23 cellular contexts compared by ENCODE assay signal in genomic region chr17:3400008-3400407, GRCh38. TPM values are rescaled to one million over a fixed set of nuclear protein-coding genes. Genes with fewer than 3 reads are reported as not detected.
"Had no signal": no experiment of that assay in that cellular context is flagged by ENCODE, and none has a peak within 500 bp of the region (broad histone marks: within the 10 kb centered on the region; RNA-seq: fewer than 3 reads in every experiment).

No MANE protein-coding gene starts in this region.

- H3K9me3 Mint-ChIP-seq: activated CD4-positive, alpha-beta T cell treated with anti-CD3 and anti-CD28 coated beads, Interleukin-2, amount 10 ng/mL, durations not matched to agents 24 days and 14 days; activated CD8-positive, alpha-beta T cell treated with anti-CD3 and anti-CD28 coated beads for 36 hours; activated naive CD4-positive, alpha-beta T cell treated with anti-CD3 and anti-CD28 coated beads, Interleukin-2, amount 10 ng/mL, durations not matched to agents 7 days and 5 days; activated naive CD8-positive, alpha-beta T cell treated with anti-CD3 and anti-CD28 coated beads, Interleukin-2, amount 50 U/mL, for 24 hours; activated T-helper 17 cell treated with anti-CD3 and anti-CD28 coated beads, Interleukin-2, amount 50 U/mL, for 72 hours; central memory CD8-positive, alpha-beta T cell had no signal

- H3K27ac ChIP-seq: coronary artery, ovary, psoas muscle, skin epidermis, tibial artery had no signal

- H3K4me1 Mint-ChIP-seq: activated CD4-positive, alpha-beta T cell treated with anti-CD3 and anti-CD28 coated beads, Interleukin-2, amount 10 ng/mL, durations not matched to agents 24 days and 14 days; activated naive CD4-positive, alpha-beta T cell treated with anti-CD3 and anti-CD28 coated beads, Interleukin-2, amount 10 ng/mL, durations not matched to agents 7 days and 5 days; activated naive CD8-positive, alpha-beta T cell treated with anti-CD3 and anti-CD28 coated beads, Interleukin-2, amount 50 U/mL, for 24 hours; activated T-helper 17 cell treated with anti-CD3 and anti-CD28 coated beads, Interleukin-2, amount 50 U/mL, for 72 hours; brain; central memory CD8-positive, alpha-beta T cell; naive thymus-derived CD8-positive, alpha-beta T cell had no signal

- H3K36me3 ChIP-seq: ovary, tibial artery had no signal

- H3K27ac Mint-ChIP-seq: activated CD4-positive, alpha-beta T cell treated with anti-CD3 and anti-CD28 coated beads, Interleukin-2, amount 10 ng/mL, durations not matched to agents 24 days and 14 days; activated CD8-positive, alpha-beta T cell treated with anti-CD3 and anti-CD28 coated beads for 36 hours; activated naive CD4-positive, alpha-beta T cell treated with anti-CD3 and anti-CD28 coated beads, Interleukin-2, amount 10 ng/mL, durations not matched to agents 7 days and 5 days; activated naive CD8-positive, alpha-beta T cell treated with anti-CD3 and anti-CD28 coated beads, Interleukin-2, amount 50 U/mL, for 24 hours; activated T-helper 17 cell treated with anti-CD3 and anti-CD28 coated beads, Interleukin-2, amount 50 U/mL, for 72 hours; brain; naive thymus-derived CD8-positive, alpha-beta T cell had no signal

- H3K36me3 Mint-ChIP-seq: activated naive CD4-positive, alpha-beta T cell treated with anti-CD3 and anti-CD28 coated beads, Interleukin-2, amount 10 ng/mL, durations not matched to agents 7 days and 5 days; brain had no signal

- H3K9me3 ChIP-seq: mucosa of descending colon, ovary, tibial artery had no signal

- H3K4me3 Mint-ChIP-seq: activated CD4-positive, alpha-beta T cell treated with anti-CD3 and anti-CD28 coated beads, Interleukin-2, amount 10 ng/mL, durations not matched to agents 24 days and 14 days; activated CD8-positive, alpha-beta T cell treated with anti-CD3 and anti-CD28 coated beads for 36 hours; activated naive CD4-positive, alpha-beta T cell treated with anti-CD3 and anti-CD28 coated beads, Interleukin-2, amount 10 ng/mL, durations not matched to agents 7 days and 5 days; activated naive CD8-positive, alpha-beta T cell treated with anti-CD3 and anti-CD28 coated beads, Interleukin-2, amount 50 U/mL, for 24 hours; activated T-helper 17 cell treated with anti-CD3 and anti-CD28 coated beads, Interleukin-2, amount 50 U/mL, for 72 hours; brain; central memory CD8-positive, alpha-beta T cell; naive thymus-derived CD8-positive, alpha-beta T cell had no signal

- H3K27me3 Mint-ChIP-seq: activated CD4-positive, alpha-beta T cell treated with anti-CD3 and anti-CD28 coated beads, Interleukin-2, amount 10 ng/mL, durations not matched to agents 24 days and 14 days; activated naive CD4-positive, alpha-beta T cell treated with anti-CD3 and anti-CD28 coated beads, Interleukin-2, amount 10 ng/mL, durations not matched to agents 7 days and 5 days had no signal

- H3K4me1 ChIP-seq: psoas muscle, tibial artery had no signal

- H3K4me3 ChIP-seq: coronary artery, mucosa of descending colon, ovary, psoas muscle, skin epidermis, tibial artery had no signal

- DNase-seq: activated CD4-positive, alpha-beta T cell treated with anti-CD3 and anti-CD28 coated beads, Interleukin-2, amount 10 ng/mL, durations not matched to agents 24 days and 14 days; activated CD8-positive, alpha-beta T cell treated with anti-CD3 and anti-CD28 coated beads for 36 hours; activated naive CD4-positive, alpha-beta T cell treated with anti-CD3 and anti-CD28 coated beads, Interleukin-2, amount 10 ng/mL, durations not matched to agents 7 days and 5 days; activated naive CD8-positive, alpha-beta T cell treated with anti-CD3 and anti-CD28 coated beads, Interleukin-2, amount 50 U/mL, for 24 hours; activated T-cell treated with anti-CD3 and anti-CD28 coated beads, Interleukin-2, amount 50 U/mL, for 1 hour; anterior cingulate cortex; erythroblast; mesenchymal stem cell; mucosa of descending colon; naive thymus-derived CD8-positive, alpha-beta T cell; ovary; psoas muscle; right cardiac atrium; stimulated activated naive CD8-positive, alpha-beta T cell treated with anti-CD3 and anti-CD28 coated beads, Interleukin-15, Interleukin-2, amounts not matched to agents 100 U/mL and 50 U/mL, for 24 hours; T1000; tibial artery had no signal

- H3K27me3 ChIP-seq: ovary, tibial artery had no signal

RNA-seq across cellular contexts. Expression of gene OR1E1, which starts 1.8 kb away (rescaled TPM):
- total RNA-seq: activated CD4-positive, alpha-beta T cell treated with anti-CD3 and anti-CD28 coated beads, Interleukin-2, amount 10 ng/mL, durations not matched to agents 24 days and 14 days; activated CD8-positive, alpha-beta T cell treated with anti-CD3 and anti-CD28 coated beads for 36 hours; activated T-helper 17 cell treated with anti-CD3 and anti-CD28 coated beads, Interleukin-2, amount 50 U/mL, for 72 hours; liver; mucosa of descending colon; naive thymus-derived CD8-positive, alpha-beta T cell; ovary; right cardiac atrium; urinary bladder had no signal

RNA-seq across cellular contexts. Expression of gene OR3A3, which starts 11.2 kb away (rescaled TPM):
- total RNA-seq: activated CD4-positive, alpha-beta T cell treated with anti-CD3 and anti-CD28 coated beads, Interleukin-2, amount 10 ng/mL, durations not matched to agents 24 days and 14 days; activated CD8-positive, alpha-beta T cell treated with anti-CD3 and anti-CD28 coated beads for 36 hours; activated T-helper 17 cell treated with anti-CD3 and anti-CD28 coated beads, Interleukin-2, amount 50 U/mL, for 72 hours; liver; mucosa of descending colon; naive thymus-derived CD8-positive, alpha-beta T cell; ovary; psoas muscle; right cardiac atrium; urinary bladder had no signal

RNA-seq across cellular contexts. Expression of gene OR3A2, which starts 13.9 kb away (rescaled TPM):
- total RNA-seq: liver had no signal

RNA-seq across cellular contexts. Expression of gene OR1E2, which starts 33.6 kb away (rescaled TPM):
- total RNA-seq: activated CD4-positive, alpha-beta T cell treated with anti-CD3 and anti-CD28 coated beads, Interleukin-2, amount 10 ng/mL, durations not matched to agents 24 days and 14 days; activated CD8-positive, alpha-beta T cell treated with anti-CD3 and anti-CD28 coated beads for 36 hours; activated T-helper 17 cell treated with anti-CD3 and anti-CD28 coated beads, Interleukin-2, amount 50 U/mL, for 72 hours; mucosa of descending colon; naive thymus-derived CD8-positive, alpha-beta T cell; ovary; psoas muscle; right cardiac atrium; urinary bladder had no signal
